In the genomic region with DNA sequence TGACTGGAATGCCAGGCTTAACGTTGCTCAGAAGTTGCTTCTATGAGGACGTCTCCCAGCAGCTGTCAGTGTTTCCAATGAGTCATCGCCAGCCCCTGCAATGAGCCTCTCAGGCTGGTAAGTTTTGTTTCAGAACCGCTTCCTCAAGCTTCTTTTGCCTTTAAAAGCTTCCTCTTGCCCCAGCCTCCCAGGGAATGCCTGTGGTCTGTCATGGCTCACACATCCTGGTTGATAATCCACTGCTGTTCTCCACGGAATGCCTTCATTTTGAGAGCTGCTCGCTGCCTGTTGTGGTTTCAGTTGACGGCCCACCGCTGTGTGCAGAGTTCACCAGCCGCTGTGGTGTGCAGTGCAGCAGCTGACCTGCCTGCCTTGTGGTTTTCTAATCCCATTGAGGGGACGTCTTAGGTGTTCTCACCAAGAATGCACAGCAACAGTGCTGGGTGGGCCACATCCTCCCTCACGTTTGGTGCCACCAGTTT, we compare ENCODE assay signal across 1 cellular context.
TF ChIP-seq lines count a peak whose summit lies in the region.

No MANE protein-coding gene starts in this region.

TF ChIP-seq in HCT116, 20 proteins besides CTCF, POLR2A, EP300 and RAD21 (continued from another document):
- TF ChIP-seq, protein P1, sequence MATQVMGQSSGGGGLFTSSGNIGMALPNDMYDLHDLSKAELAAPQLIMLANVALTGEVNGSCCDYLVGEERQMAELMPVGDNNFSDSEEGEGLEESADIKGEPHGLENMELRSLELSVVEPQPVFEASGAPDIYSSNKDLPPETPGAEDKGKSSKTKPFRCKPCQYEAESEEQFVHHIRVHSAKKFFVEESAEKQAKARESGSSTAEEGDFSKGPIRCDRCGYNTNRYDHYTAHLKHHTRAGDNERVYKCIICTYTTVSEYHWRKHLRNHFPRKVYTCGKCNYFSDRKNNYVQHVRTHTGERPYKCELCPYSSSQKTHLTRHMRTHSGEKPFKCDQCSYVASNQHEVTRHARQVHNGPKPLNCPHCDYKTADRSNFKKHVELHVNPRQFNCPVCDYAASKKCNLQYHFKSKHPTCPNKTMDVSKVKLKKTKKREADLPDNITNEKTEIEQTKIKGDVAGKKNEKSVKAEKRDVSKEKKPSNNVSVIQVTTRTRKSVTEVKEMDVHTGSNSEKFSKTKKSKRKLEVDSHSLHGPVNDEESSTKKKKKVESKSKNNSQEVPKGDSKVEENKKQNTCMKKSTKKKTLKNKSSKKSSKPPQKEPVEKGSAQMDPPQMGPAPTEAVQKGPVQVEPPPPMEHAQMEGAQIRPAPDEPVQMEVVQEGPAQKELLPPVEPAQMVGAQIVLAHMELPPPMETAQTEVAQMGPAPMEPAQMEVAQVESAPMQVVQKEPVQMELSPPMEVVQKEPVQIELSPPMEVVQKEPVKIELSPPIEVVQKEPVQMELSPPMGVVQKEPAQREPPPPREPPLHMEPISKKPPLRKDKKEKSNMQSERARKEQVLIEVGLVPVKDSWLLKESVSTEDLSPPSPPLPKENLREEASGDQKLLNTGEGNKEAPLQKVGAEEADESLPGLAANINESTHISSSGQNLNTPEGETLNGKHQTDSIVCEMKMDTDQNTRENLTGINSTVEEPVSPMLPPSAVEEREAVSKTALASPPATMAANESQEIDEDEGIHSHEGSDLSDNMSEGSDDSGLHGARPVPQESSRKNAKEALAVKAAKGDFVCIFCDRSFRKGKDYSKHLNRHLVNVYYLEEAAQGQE (IDR thresholded peaks at IDR 0.05; ENCODE audit: low read depth), result no peak
- TF ChIP-seq, protein P2, sequence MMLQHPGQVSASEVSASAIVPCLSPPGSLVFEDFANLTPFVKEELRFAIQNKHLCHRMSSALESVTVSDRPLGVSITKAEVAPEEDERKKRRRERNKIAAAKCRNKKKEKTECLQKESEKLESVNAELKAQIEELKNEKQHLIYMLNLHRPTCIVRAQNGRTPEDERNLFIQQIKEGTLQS (IDR thresholded peaks at IDR 0.05), result no peak; the same call in 1 of the 2 replicates
